ENCODE assay signal across 1 cellular context in the genomic region with DNA sequence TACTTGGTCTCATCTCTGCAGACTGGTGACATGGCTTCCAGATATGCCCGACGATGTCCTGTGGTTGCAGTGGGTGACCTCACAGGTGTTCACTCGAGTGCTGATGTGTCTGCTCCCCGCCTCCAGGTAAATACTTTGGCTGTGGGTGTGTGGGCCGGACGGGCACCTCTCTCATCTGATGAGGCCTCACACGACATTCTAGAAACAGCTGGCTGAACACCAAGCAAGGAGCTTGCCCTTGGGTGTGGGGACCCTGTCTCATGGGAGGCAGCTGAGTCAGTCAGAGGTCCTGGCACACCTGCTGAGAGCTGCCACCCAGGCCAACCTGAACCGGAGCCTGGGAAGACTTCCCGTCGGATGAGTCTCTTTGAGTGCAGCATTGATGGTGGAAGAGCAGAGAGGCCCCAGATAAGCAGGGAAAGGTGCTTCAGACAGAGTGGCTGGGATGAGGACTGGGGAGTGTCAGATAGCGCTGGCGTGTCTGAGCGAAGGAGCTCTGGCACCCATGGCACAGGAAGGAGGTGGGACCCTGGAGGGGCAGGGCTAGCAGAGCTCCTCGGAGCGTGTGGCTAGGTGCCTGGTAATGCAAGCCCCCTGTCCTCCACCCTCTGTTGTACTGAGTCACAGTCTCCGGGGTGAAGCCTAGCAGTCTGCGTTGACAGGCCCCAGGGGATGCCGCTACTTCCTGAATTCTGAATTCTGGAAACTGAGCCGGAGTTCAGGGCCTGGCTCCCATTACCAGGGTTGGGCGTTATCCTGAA.
TF ChIP-seq lines count a peak whose summit lies in the region.

No MANE protein-coding gene starts in this region.

TF ChIP-seq in HepG2, 621 proteins besides CTCF, POLR2A, EP300 and RAD21:
- TF ChIP-seq, protein P1, sequence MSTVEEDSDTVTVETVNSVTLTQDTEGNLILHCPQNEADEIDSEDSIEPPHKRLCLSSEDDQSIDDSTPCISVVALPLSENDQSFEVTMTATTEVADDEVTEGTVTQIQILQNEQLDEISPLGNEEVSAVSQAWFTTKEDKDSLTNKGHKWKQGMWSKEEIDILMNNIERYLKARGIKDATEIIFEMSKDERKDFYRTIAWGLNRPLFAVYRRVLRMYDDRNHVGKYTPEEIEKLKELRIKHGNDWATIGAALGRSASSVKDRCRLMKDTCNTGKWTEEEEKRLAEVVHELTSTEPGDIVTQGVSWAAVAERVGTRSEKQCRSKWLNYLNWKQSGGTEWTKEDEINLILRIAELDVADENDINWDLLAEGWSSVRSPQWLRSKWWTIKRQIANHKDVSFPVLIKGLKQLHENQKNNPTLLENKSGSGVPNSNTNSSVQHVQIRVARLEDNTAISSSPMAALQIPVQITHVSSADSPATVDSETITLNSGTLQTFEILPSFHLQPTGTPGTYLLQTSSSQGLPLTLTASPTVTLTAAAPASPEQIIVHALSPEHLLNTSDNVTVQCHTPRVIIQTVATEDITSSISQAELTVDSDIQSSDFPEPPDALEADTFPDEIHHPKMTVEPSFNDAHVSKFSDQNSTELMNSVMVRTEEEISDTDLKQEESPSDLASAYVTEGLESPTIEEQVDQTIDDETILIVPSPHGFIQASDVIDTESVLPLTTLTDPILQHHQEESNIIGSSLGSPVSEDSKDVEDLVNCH (CRISPR knock-in tag; IDR thresholded peaks at IDR 0.05), result no peak
